Comparison of ENCODE assay signal across 8 cellular contexts in the genomic region with DNA sequence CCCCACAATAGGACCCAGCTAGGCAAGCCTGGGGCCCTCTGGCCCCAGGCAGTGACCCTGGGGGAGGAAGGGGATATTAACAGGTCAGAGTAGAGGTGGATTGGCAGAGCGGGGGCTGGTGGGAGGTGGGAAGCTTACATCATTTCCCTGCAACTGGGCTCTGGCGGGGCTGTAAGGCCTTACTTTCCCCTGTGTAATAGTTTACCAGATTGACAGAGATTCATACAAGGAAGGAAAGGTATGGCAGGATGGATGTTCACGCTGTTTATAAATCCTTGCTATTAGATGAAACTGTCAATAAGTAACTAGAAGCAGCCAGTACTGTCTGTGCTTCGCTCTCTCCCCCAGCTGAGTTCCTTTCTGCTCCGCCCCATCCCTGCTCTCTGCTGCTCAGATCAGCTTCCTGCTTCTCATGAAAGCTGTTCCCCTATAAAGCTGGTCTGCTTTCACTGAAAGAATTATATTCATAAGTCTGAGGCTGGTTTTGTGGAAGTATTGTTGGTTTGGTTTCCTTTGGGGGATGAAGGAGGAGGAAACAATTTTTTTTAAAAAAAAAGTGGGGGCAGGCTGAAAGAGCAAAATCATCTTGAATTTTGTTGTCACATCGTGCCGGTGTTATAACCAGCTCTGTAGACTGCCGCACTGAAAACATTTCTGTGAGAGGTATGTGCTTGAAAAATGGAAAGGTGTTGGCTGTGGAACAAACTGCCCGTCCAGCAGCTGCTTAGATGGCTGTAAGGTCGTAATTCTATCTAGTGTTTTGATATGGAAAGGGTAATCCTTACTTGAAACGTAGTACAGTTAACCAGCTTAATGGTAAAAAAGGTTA.
DNase-seq lines count a peak whose midpoint lies in the region; ATAC-seq and TF ChIP-seq lines count a peak whose summit lies in the region.

No MANE protein-coding gene starts in this region.

- peak overlapping the region; percentile 58 for H3K4me3 ChIP-seq in AG10803 (ENCODE audit: low read length)

- no peaks in the 10 kb centered on the region for H3K27me3 Mint-ChIP-seq in activated naive CD4-positive, alpha-beta T cell treated with anti-CD3 and anti-CD28 coated beads for 36 hours (ENCODE audit: low read depth)
- no peaks in the 10 kb centered on the region for H3K27me3 Mint-ChIP-seq in osteocyte (ENCODE audit: unreplicated experiment)

- in situ Hi-C loops in GM18951 (cut with MboI; ENCODE audit: low sequenced_read_pairs, unreplicated experiment): no loop called here

- H3K27ac ChIP-seq in RWPE1: peak overlapping the region; percentile 26; the same call in 1 of the 2 replicates

- POLR2A ChIA-PET in RWPE1 (lab: Yijun Ruan, JAX; ENCODE audit: low non-redundant PET): no interaction called here

- peaks cover 50% of the 10 kb centered on the region for H3K4me1 Mint-ChIP-seq in activated naive CD4-positive, alpha-beta T cell treated with anti-CD3 and anti-CD28 coated beads for 36 hours (ENCODE audit: low read depth)
- peaks cover 47% of the 10 kb centered on the region for H3K4me1 Mint-ChIP-seq in osteocyte (ENCODE audit: unreplicated experiment)

- DNase-seq in AG10803 (ENCODE audit: low read depth) (peak; percentile 49), RWPE1 (ENCODE audit: low spot score) (peak; percentile 17), glomerular visceral epithelial cell (ENCODE audit: extremely low spot score) (peak; percentile 72), osteocyte (ENCODE audit: extremely low spot score, unreplicated experiment) (no peak), epidermal melanocyte (ENCODE audit: insufficient read length, low spot score) (no peak)
- DNase-seq in activated naive CD4-positive, alpha-beta T cell treated with anti-CD3 and anti-CD28 coated beads for 36 hours: peak; percentile 61

- CTCF ChIA-PET in RWPE1 (lab: Yijun Ruan, JAX): interaction anchor here (0.6 to 1.0 kb wide), 4 partner anchors 162 to 572 kb away, joined by 3 to 6 read pairs (median 4); no protein-coding TSS in a partner anchor
- CTCF ChIA-PET in activated naive CD4-positive, alpha-beta T cell treated with anti-CD3 and anti-CD28 coated beads for 36 hours (lab: Charles Lee): interaction anchor here (0.6 to 1.4 kb wide), 8 partner anchors 9 to 203 kb away, joined by 3 to 5 read pairs (median 3); no protein-coding TSS in a partner anchor

- H3K27ac Mint-ChIP-seq in activated naive CD4-positive, alpha-beta T cell treated with anti-CD3 and anti-CD28 coated beads for 36 hours: peak overlapping the region; percentile 85
- peak overlapping the region; percentile 96 for H3K27ac Mint-ChIP-seq in osteocyte (ENCODE audit: unreplicated experiment)

- H3K4me3 Mint-ChIP-seq in activated naive CD4-positive, alpha-beta T cell treated with anti-CD3 and anti-CD28 coated beads for 36 hours: peak overlapping the region; percentile 79
- H3K4me3 Mint-ChIP-seq in osteocyte (ENCODE audit: unreplicated experiment): peak overlapping the region; percentile 77

- ATAC-seq in HG03135 (IDR thresholded peaks at IDR 0.05; ENCODE audit: unreplicated experiment): peak; percentile 92

- peaks cover 1% of the 10 kb centered on the region for H3K36me3 Mint-ChIP-seq in activated naive CD4-positive, alpha-beta T cell treated with anti-CD3 and anti-CD28 coated beads for 36 hours (ENCODE audit: low read depth)
- peaks cover 10% of the 10 kb centered on the region for H3K36me3 Mint-ChIP-seq in osteocyte (ENCODE audit: unreplicated experiment)

- TF ChIP-seq POLR2A in GM18951 (IDR thresholded peaks at IDR 0.05; ENCODE audit: extremely low read depth, insufficient read depth, insufficient read length): peak; percentile 44

- H3K9me3 Mint-ChIP-seq in activated naive CD4-positive, alpha-beta T cell treated with anti-CD3 and anti-CD28 coated beads for 36 hours: no peaks in the 10 kb centered on the region
- peaks cover 12% of the 10 kb centered on the region for H3K9me3 Mint-ChIP-seq in osteocyte (ENCODE audit: unreplicated experiment)

- intact Hi-C loops in activated naive CD4-positive, alpha-beta T cell treated with anti-CD3 and anti-CD28 coated beads for 36 hours (cut with micrococcal nuclease): loop anchor here (1.0 to 10.0 kb wide), 6 partner anchors 32 to 696 kb away; a partner anchor contains a TSS

- no peak for TF ChIP-seq CTCF in AG10803 (conservative IDR thresholded peaks at IDR 0.05; ENCODE audit: low read length)
- TF ChIP-seq CTCF in RWPE1 (conservative IDR thresholded peaks at IDR 0.05; ENCODE audit: low read depth): no peak
- no peak for TF ChIP-seq CTCF in osteocyte (IDR thresholded peaks at IDR 0.05)

Comparison
In these comparisons a context has a peak if more than half of its experiments do, and no peak if none do; other contexts are left out.
1. DNase-seq: peak in AG10803 (single experiment), RWPE1 (single experiment), activated naive CD4-positive, alpha-beta T cell treated with anti-CD3 and anti-CD28 coated beads for 36 hours (single experiment) and glomerular visceral epithelial cell (single experiment); none in osteocyte (single experiment) and epidermal melanocyte (single experiment).